27 cellular contexts compared by ENCODE assay signal in the genomic region with DNA sequence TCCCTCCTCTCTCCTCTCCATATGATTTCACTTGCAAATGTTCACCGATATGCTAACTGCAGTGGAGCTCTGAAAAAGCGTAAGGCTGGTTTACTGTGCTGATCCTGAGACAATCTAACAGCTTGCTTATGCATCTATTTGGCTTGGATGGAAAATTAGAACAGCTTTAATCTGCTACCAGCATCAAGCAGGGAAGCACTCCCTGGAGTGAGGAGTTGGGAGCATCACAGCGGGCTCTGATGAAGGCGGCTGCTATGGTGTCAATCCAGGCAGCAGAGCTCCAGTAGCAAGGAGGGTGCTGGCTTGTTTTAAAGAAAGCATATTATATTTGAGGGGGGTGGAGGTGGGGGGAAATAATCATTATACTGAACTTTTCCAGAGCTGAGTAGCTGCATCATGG.
"Had no signal": no experiment of that assay in that cellular context is flagged by ENCODE, and none has a peak within 500 bp of the region (broad histone marks: within the 10 kb centered on the region; RNA-seq: fewer than 3 reads in every experiment).

No MANE protein-coding gene starts in this region.

- H3K4me3 ChIP-seq: adrenal gland, breast epithelium, SK-N-MC had no signal

- H3K27ac Mint-ChIP-seq: activated CD4-positive, alpha-beta T cell treated with anti-CD3 and anti-CD28 coated beads for 36 hours; activated CD8-positive, alpha-beta T cell treated with anti-CD3 and anti-CD28 coated beads for 36 hours; activated naive CD8-positive, alpha-beta T cell treated with anti-CD3 and anti-CD28 coated beads, Interleukin-2, amount 10 ng/mL, durations not matched to agents 7 days and 5 days; activated T-cell treated with anti-CD3 and anti-CD28 coated beads, Interleukin-2, amount 50 U/mL, for 72 hours; T-cell had no signal

- H3K4me3 Mint-ChIP-seq: activated CD4-positive, alpha-beta T cell treated with anti-CD3 and anti-CD28 coated beads for 36 hours; activated CD8-positive, alpha-beta T cell treated with anti-CD3 and anti-CD28 coated beads for 36 hours; activated naive CD8-positive, alpha-beta T cell treated with anti-CD3 and anti-CD28 coated beads, Interleukin-2, amount 10 ng/mL, durations not matched to agents 7 days and 5 days; activated T-cell treated with anti-CD3 and anti-CD28 coated beads, Interleukin-2, amount 50 U/mL, for 72 hours; T-cell had no signal

- H3K9me3 ChIP-seq: adrenal gland, breast epithelium had no signal

- H3K9me3 Mint-ChIP-seq: activated naive CD8-positive, alpha-beta T cell treated with anti-CD3 and anti-CD28 coated beads, Interleukin-2, amount 10 ng/mL, durations not matched to agents 7 days and 5 days; activated T-cell treated with anti-CD3 and anti-CD28 coated beads, Interleukin-2, amount 50 U/mL, for 72 hours had no signal

- H3K36me3 ChIP-seq: adrenal gland, breast epithelium, WERI-Rb-1 had no signal

- H3K27ac ChIP-seq: adrenal gland, breast epithelium, SK-N-MC, WERI-Rb-1 had no signal

- DNase-seq: activated CD4-positive, alpha-beta T cell treated with anti-CD3 and anti-CD28 coated beads for 36 hours; activated CD8-positive, alpha-beta memory T cell treated with anti-CD3 and anti-CD28 coated beads, Interleukin-2, amount 50 U/mL, for 4 hours; activated CD8-positive, alpha-beta T cell treated with anti-CD3 and anti-CD28 coated beads for 36 hours; activated naive CD4-positive, alpha-beta T cell treated with anti-CD3 and anti-CD28 coated beads, Interleukin-2, amount 50 U/mL, for 16 hours; activated naive CD8-positive, alpha-beta T cell treated with anti-CD3 and anti-CD28 coated beads, Interleukin-2, amount 10 ng/mL, durations not matched to agents 7 days and 5 days; activated T-cell treated with anti-CD3 and anti-CD28 coated beads, Interleukin-2, amount 50 U/mL, for 72 hours; adrenal gland; KG1; NCI-H1092; NCI-H1417; NCI-H1930; NCI-H2171; NCI-H2227 treated with DMSO at 0.1 percent for 48 hours; NCI-H446 treated with DMSO at 0.1 percent for 48 hours; NCI-H524 treated with DMSO at 0.1 percent for 48 hours; NCI-H82; OCI-M1; RPMI8226; T-cell; T-helper 2 cell; T1000; WERI-Rb-1 had no signal

- ATAC-seq: activated CD4-positive, alpha-beta T cell treated with anti-CD3 and anti-CD28 coated beads for 36 hours; activated CD8-positive, alpha-beta T cell treated with anti-CD3 and anti-CD28 coated beads for 36 hours; activated T-cell treated with anti-CD3 and anti-CD28 coated beads, Interleukin-2, amount 50 U/mL, for 72 hours; Panc1; Right ventricle myocardium inferior; T-cell had no signal

- H3K27me3 ChIP-seq: adrenal gland, breast epithelium had no signal

- H3K4me1 Mint-ChIP-seq: activated CD4-positive, alpha-beta T cell treated with anti-CD3 and anti-CD28 coated beads for 36 hours; activated naive CD8-positive, alpha-beta T cell treated with anti-CD3 and anti-CD28 coated beads, Interleukin-2, amount 10 ng/mL, durations not matched to agents 7 days and 5 days; T-cell had no signal

- H3K4me1 ChIP-seq: adrenal gland, breast epithelium had no signal

- FAIRE-seq: TTC549 had no signal

- H3K36me3 Mint-ChIP-seq: activated naive CD8-positive, alpha-beta T cell treated with anti-CD3 and anti-CD28 coated beads, Interleukin-2, amount 10 ng/mL, durations not matched to agents 7 days and 5 days; T-cell had no signal
